9 cellular contexts compared by ENCODE assay signal in the genomic region with DNA sequence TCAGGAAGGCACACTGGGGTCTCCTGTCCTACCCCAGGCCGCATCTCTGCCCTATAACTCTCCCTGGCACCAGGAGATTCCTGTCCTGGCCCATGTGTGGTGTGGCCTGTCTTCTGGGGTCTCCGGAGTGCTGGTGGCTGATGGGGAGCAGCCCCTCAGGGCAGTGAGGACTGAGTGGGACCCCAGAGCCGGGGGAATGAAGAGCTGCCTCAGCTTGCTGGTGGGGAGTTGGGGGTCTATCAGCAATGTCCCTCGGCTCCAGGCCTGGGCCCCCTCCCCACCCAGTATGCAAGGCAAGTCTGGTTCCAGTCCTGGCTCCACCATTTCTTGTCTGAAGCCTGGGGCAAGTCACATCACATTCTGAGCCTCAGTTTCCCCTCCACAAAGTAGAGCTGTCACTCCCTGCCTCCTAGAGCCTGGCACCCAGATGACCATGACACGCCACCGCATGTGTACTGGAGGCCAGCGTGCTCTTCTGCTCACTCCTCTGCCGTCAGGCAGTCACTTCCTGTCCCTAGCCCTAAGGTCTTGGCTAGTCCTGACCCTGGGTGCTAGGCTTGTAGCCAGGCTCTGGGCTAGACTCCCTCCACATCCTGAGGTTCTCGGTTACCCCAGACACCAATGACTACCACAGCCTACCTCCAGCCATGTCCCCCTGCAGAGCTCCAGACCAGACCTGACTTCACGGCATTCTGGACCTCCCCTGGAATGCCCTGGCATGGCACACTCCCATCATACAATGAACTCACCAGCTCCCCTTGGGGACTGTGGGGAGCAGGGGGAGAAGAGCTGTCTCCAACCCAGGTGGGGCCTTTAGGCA. TPM values are rescaled to one million over a fixed set of nuclear protein-coding genes. Genes with fewer than 3 reads are reported as not detected.
DNase-seq lines count a peak whose midpoint lies in the region; ATAC-seq and TF ChIP-seq lines count a peak whose summit lies in the region.
"Had no signal": no experiment of that assay in that cellular context is flagged by ENCODE, and none has a peak within 500 bp of the region (broad histone marks: within the 10 kb centered on the region; RNA-seq: fewer than 3 reads in every experiment).

No MANE protein-coding gene starts in this region.

- H3K4me1 Mint-ChIP-seq in central memory CD8-positive, alpha-beta T cell: peaks cover 82% of the 10 kb centered on the region

- H3K27ac Mint-ChIP-seq in central memory CD8-positive, alpha-beta T cell (ENCODE audit: low read depth): peak overlapping the region; percentile 98

- H2AFZ ChIP-seq in Karpas-422 (ENCODE audit: low read length): no peak overlapping the region
- no peak overlapping the region for H2AFZ ChIP-seq in osteoblast (ENCODE audit: low read length)

- peak overlapping the region; percentile 85 for H3K4me2 ChIP-seq in Karpas-422 (ENCODE audit: low read depth, low read length, poor library complexity, severe bottlenecking)
- H3K4me2 ChIP-seq in osteoblast (ENCODE audit: insufficient read depth, low read length): no peak overlapping the region

- H3K4me1 ChIP-seq in Karpas-422 (ENCODE audit: low read length) (peaks cover 83% of the 10 kb centered on the region), osteoblast (ENCODE audit: insufficient read depth, low read length) (peaks cover 51% of the 10 kb centered on the region)

- no peaks in the 10 kb centered on the region for H3K9me3 Mint-ChIP-seq in central memory CD8-positive, alpha-beta T cell

- H3K27me3 ChIP-seq in Karpas-422 (ENCODE audit: low read length) (no peaks in the 10 kb centered on the region), osteoblast (ENCODE audit: insufficient read depth, low read length) (no peaks in the 10 kb centered on the region)

- no peak for ATAC-seq in central memory CD8-positive, alpha-beta T cell (replicated peaks; ENCODE audit: extremely low read depth, poor library complexity, severe bottlenecking)

- H3K79me2 ChIP-seq in Karpas-422 (ENCODE audit: low read length): peaks cover 89% of the 10 kb centered on the region
- H3K79me2 ChIP-seq in osteoblast (ENCODE audit: insufficient read depth, low read length): peaks cover 78% of the 10 kb centered on the region

- DNase-seq in Karpas-422 (peak; percentile 70), osteoblast (ENCODE audit: insufficient read length, low spot score, missing footprints) (peak; percentile 81), EL (no peak), cerebellum (ENCODE audit: low spot score) (no peak)
- DNase-seq in central memory CD8-positive, alpha-beta T cell (ENCODE audit: low spot score in 2 of 2): no peak
- DNase-seq in activated CD4-positive, alpha-beta T cell treated with anti-CD3 and anti-CD28 coated beads, Interleukin-2, amount 50 U/mL, for 48 hours: no peak
- DNase-seq: kidney glomerular epithelial cell, NCI-H748 treated with DMSO at 0.1 percent for 48 hours had no signal

- H3K27ac ChIP-seq in Karpas-422 (ENCODE audit: low read length) (peak overlapping the region; percentile 98), osteoblast (ENCODE audit: low read depth, low read length) (peak overlapping the region; percentile 22)

- no peaks in the 10 kb centered on the region for H3K27me3 Mint-ChIP-seq in central memory CD8-positive, alpha-beta T cell

- no peaks in the 10 kb centered on the region for H3K9me3 ChIP-seq in Karpas-422 (ENCODE audit: low read length)
- no peaks in the 10 kb centered on the region for H3K9me3 ChIP-seq in osteoblast (ENCODE audit: low read depth, low read length)

- H4K20me1 ChIP-seq in Karpas-422 (ENCODE audit: insufficient read depth, low read depth, low read length) (peaks cover 9% of the 10 kb centered on the region; the same call in 1 of the 2 replicates), osteoblast (ENCODE audit: insufficient read depth, low read length) (peaks cover 4% of the 10 kb centered on the region)

- no peak for TF ChIP-seq CTCF in osteoblast (IDR thresholded peaks at IDR 0.05; ENCODE audit: extremely low read depth, low read depth, low read length)

- H3K4me3 ChIP-seq in GM08714 (ENCODE audit: low read length) (peak overlapping the region; percentile 30; the same call in 1 of the 2 replicates), Karpas-422 (ENCODE audit: low read length) (peak overlapping the region; percentile 70), osteoblast (ENCODE audit: insufficient read depth, low read length) (no peak overlapping the region)

- peak overlapping the region; percentile 66 for H3K4me3 Mint-ChIP-seq in central memory CD8-positive, alpha-beta T cell

- H3K9me2 ChIP-seq in Karpas-422 (replicated peaks; ENCODE audit: insufficient read depth, low read length): no peaks in the 10 kb centered on the region

- peak overlapping the region; percentile 91 for H3K9ac ChIP-seq in Karpas-422 (ENCODE audit: low read length)

- no peaks in the 10 kb centered on the region for H3K36me3 ChIP-seq in Karpas-422 (ENCODE audit: insufficient read depth, low read length)
- no peaks in the 10 kb centered on the region for H3K36me3 ChIP-seq in osteoblast (ENCODE audit: insufficient read depth, low read length)

- peaks cover 11% of the 10 kb centered on the region for H3K36me3 Mint-ChIP-seq in central memory CD8-positive, alpha-beta T cell (ENCODE audit: insufficient read depth)

RNA-seq across cellular contexts. Expression of a gene that starts 12.8 kb away (rescaled TPM):
- total RNA-seq in Karpas-422 (2014; rRNA removed; shearing (Covaris generic); ENCODE audit: low replicate concordance): 76.1 and 103 TPM in 2 replicates
- total RNA-seq in osteoblast: 91.6 and 95.2 TPM in 2 replicates
- 23.0 TPM for total RNA-seq in cerebellum

RNA-seq across cellular contexts. Expression of a gene that starts 54.4 kb away (rescaled TPM):
- total RNA-seq in Karpas-422 (2014; rRNA removed; shearing (Covaris generic); ENCODE audit: low replicate concordance): 4.3 and 4.7 TPM in 2 replicates
- total RNA-seq in osteoblast (25.3 and 25.7 TPM in 2 replicates), cerebellum (14.5 TPM)

Comparison
In these comparisons a context has a peak if more than half of its experiments do, and no peak if none do; other contexts are left out.
1. DNase-seq: peak in Karpas-422 (single experiment) and osteoblast (single experiment); none in central memory CD8-positive, alpha-beta T cell (0 of 2), EL (single experiment), cerebellum (single experiment) and activated CD4-positive, alpha-beta T cell treated with anti-CD3 and anti-CD28 coated beads, Interleukin-2, amount 50 U/mL, for 48 hours (0 of 2).